In the genomic region with DNA sequence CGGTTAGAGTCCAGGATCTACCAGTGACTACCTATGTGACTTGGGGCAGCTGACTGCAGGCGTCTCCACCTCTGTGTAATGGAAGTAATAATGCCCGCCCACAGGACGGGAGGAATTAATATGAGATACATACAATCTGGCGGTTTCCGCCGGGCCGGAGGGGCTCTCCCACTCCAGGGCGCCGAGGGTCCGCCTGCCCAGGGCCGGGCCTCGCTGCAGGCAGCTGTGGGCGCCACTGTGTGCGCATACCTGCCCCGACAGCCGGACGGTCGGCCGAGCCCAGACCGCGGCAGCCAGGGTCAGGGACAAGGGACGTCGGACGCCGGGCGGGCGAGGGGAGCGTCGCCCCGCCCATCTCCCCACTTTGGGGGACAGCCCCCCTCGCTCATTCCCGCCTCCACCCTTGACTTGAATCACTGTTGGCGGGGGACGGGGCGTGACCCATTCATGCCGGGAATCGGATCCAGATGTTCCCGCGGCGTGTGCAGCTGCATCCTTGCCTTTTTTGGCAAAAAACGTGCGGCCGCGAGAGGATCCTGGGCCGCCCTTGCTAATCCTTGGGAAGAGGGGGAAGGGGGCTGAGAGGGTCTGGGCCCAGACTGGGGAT, we compare ENCODE assay signal across 8 cellular contexts. TPM values are rescaled to one million over a fixed set of nuclear protein-coding genes. Genes with fewer than 3 reads are reported as not detected.
A peak's percentile ranks its signal among the peaks of the same experiment; 100 is the strongest.
DNase-seq lines count a peak whose midpoint lies in the region; ATAC-seq and TF ChIP-seq lines count a peak whose summit lies in the region.

No MANE protein-coding gene starts in this region.

- TF ChIP-seq CTCF in HFF-Myc (IDR thresholded peaks at IDR 0.05; ENCODE audit: low read depth, low read length, missing control alignments) (no peak), progenitor cell of endocrine pancreas (IDR thresholded peaks at IDR 0.05; ENCODE audit: unreplicated experiment) (no peak)

- peak overlapping the region; percentile 83 for H3K4me3 Mint-ChIP-seq in activated naive CD4-positive, alpha-beta T cell treated with anti-CD3 and anti-CD28 coated beads, Interleukin-2, amount 50 U/mL, for 24 hours
- peak overlapping the region; percentile 62 for H3K4me3 Mint-ChIP-seq in progenitor cell of endocrine pancreas (ENCODE audit: low read depth)

- H3K36me3 Mint-ChIP-seq in activated naive CD4-positive, alpha-beta T cell treated with anti-CD3 and anti-CD28 coated beads, Interleukin-2, amount 50 U/mL, for 24 hours = peaks cover 3% of the 10 kb centered on the region
- H3K36me3 Mint-ChIP-seq in progenitor cell of endocrine pancreas (ENCODE audit: insufficient read depth) = peaks cover 4% of the 10 kb centered on the region

- H3K27me3 Mint-ChIP-seq in activated naive CD4-positive, alpha-beta T cell treated with anti-CD3 and anti-CD28 coated beads, Interleukin-2, amount 50 U/mL, for 24 hours = no peaks in the 10 kb centered on the region
- no peaks in the 10 kb centered on the region for H3K27me3 Mint-ChIP-seq in progenitor cell of endocrine pancreas

- no peak overlapping the region for H3K27ac Mint-ChIP-seq in activated naive CD4-positive, alpha-beta T cell treated with anti-CD3 and anti-CD28 coated beads, Interleukin-2, amount 50 U/mL, for 24 hours
- H3K27ac Mint-ChIP-seq in progenitor cell of endocrine pancreas = no peak overlapping the region

- in situ Hi-C loops in ACHN (cut with HindIII; ENCODE audit: low pct_ligation_motif_present, low pct_unique_long_range_greater_than_20kb, low sequenced_read_pairs) = no loop called here

- no peaks in the 10 kb centered on the region for H3K9me3 Mint-ChIP-seq in activated naive CD4-positive, alpha-beta T cell treated with anti-CD3 and anti-CD28 coated beads, Interleukin-2, amount 50 U/mL, for 24 hours
- no peaks in the 10 kb centered on the region for H3K9me3 Mint-ChIP-seq in progenitor cell of endocrine pancreas (ENCODE audit: low read depth)

- intact Hi-C loops in cardiac septum (cut with DNase I) = no loop called here

- peaks cover 55% of the 10 kb centered on the region for H3K4me1 Mint-ChIP-seq in activated naive CD4-positive, alpha-beta T cell treated with anti-CD3 and anti-CD28 coated beads, Interleukin-2, amount 50 U/mL, for 24 hours
- peaks cover 11% of the 10 kb centered on the region for H3K4me1 Mint-ChIP-seq in progenitor cell of endocrine pancreas (ENCODE audit: low read depth)

- DNase-seq in ACHN (peak; percentile 39), HFF-Myc (ENCODE audit: extremely low read depth, low read depth) (peak; percentile 94), cardiac septum (ENCODE audit: low spot score) (peak; percentile 79), progenitor cell of endocrine pancreas (ENCODE audit: low spot score, unreplicated experiment) (no peak), NK-92 (lab: John Stamatoyannopoulos, UW; ENCODE audit: unreplicated experiment) (no peak), D341Med (ENCODE audit: low spot score) (no peak)

- H3K4me3 ChIP-seq in HFF-Myc (replicated peaks; ENCODE audit: low read depth, low read length) = peak overlapping the region; percentile 47

- ATAC-seq in HG03175 (IDR thresholded peaks at IDR 0.05; ENCODE audit: unreplicated experiment) = no peak

RNA-seq across cellular contexts. Expression of a gene that starts 6.1 kb away (rescaled TPM):
- total RNA-seq in cardiac septum (30.9 TPM), progenitor cell of endocrine pancreas (73.8 and 77.3 TPM in 2 replicates)

RNA-seq across cellular contexts. Expression of a gene that starts 9.4 kb away (rescaled TPM):
- total RNA-seq in cardiac septum (9.8 TPM), progenitor cell of endocrine pancreas (16.5 and 17.6 TPM in 2 replicates)

RNA-seq across cellular contexts. Expression of a gene that starts 16.7 kb away (rescaled TPM):
- total RNA-seq in cardiac septum (29.8 TPM), progenitor cell of endocrine pancreas (23.8 and 27.2 TPM in 2 replicates)

RNA-seq across cellular contexts. Expression of a gene that starts 49.0 kb away (rescaled TPM):
- total RNA-seq in cardiac septum = 13.7 TPM
- total RNA-seq in progenitor cell of endocrine pancreas = 21.1 and 21.9 TPM in 2 replicates

RNA-seq across cellular contexts. Expression of a gene that starts 50.7 kb away (rescaled TPM):
- total RNA-seq in cardiac septum (not detected), progenitor cell of endocrine pancreas (0.31 and 0.43 TPM in 2 replicates)

Comparison
In these comparisons a context has a peak if more than half of its experiments do, and no peak if none do; other contexts are left out.
1. DNase-seq: peak in ACHN (single experiment), HFF-Myc (single experiment) and cardiac septum (single experiment); none in progenitor cell of endocrine pancreas (single experiment), NK-92 (single experiment) and D341Med (single experiment).